In the genomic region with DNA sequence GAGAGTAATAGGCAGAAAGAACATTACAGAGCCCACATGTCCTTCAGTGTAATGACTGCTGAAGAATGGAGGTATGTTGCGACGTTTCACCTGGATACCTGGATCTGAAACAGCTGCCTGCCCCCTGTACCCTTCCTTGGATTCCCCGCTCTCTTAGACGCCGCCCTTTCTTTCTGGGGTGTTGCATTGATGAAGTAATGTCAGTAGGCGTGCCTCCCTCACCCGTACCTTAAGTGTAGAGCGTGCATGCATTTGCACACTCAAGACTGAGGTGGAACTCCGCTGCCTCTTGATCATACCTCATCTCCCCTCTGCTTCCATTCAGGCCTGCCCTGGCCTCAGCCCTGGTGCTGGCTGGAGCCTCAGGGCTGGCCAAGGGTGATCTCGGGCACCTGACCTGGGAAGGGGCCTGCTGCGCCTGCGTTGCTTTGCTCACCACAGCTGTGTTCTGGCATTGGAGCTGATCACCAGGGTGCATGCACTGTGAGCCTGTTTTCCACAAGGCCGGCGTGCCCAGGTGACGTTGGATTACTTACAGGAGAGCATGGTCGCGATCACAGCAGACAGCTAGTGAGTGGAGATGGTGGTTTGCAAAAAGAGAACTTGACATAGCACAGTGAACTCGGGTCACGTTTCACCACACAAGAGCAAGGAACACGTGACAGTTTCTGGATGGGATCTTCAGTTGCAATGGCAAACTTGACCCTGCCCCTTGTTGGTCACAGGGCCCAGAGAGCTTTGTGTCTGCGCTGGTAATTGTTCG, we compare ENCODE assay signal across 10 cellular contexts.
A peak's percentile ranks its signal among the peaks of the same experiment; 100 is the strongest.
DNase-seq lines count a peak whose midpoint lies in the region; ATAC-seq and TF ChIP-seq lines count a peak whose summit lies in the region.
"Had no signal": no experiment of that assay in that cellular context is flagged by ENCODE, and none has a peak within 500 bp of the region (broad histone marks: within the 10 kb centered on the region; RNA-seq: fewer than 3 reads in every experiment).

No MANE protein-coding gene starts in this region.

- intact Hi-C loops in dorsolateral prefrontal cortex (cut with DNase I) (loop anchor here (5.0 to 10.0 kb wide), 4 partner anchors 37 to 499 kb away; a partner anchor contains a TSS), sciatic nerve (cut with DNase I) (no loop called here)

- no peak overlapping the region for H3K4me3 ChIP-seq in H7 (ENCODE audit: insufficient read depth, low read depth, low read length)
- peak overlapping the region in 1 of 59 donors; percentile 8 for H3K4me3 ChIP-seq in dorsolateral prefrontal cortex

- H3K27me3 ChIP-seq in H7 (ENCODE audit: control insufficient read depth, insufficient read depth, low read length) = no peaks in the 10 kb centered on the region
- H3K27me3 ChIP-seq in dorsolateral prefrontal cortex = no peaks in the 10 kb centered on the region

- no peak overlapping the region for H3K27ac Mint-ChIP-seq in activated T-cell treated with anti-CD3 and anti-CD28 coated beads, Interleukin-2, amount 50 U/mL, for 72 hours
- H3K27ac Mint-ChIP-seq: activated naive CD4-positive, alpha-beta T cell treated with anti-CD3 and anti-CD28 coated beads, Interleukin-2, amount 50 U/mL, for 72 hours had no signal

- no peak overlapping the region for H3K4me3 Mint-ChIP-seq in activated T-cell treated with anti-CD3 and anti-CD28 coated beads, Interleukin-2, amount 50 U/mL, for 72 hours

- no peaks in the 10 kb centered on the region for H3K27me3 Mint-ChIP-seq in activated T-cell treated with anti-CD3 and anti-CD28 coated beads, Interleukin-2, amount 50 U/mL, for 72 hours (ENCODE audit: low read depth)

- H3K9me3 Mint-ChIP-seq in activated T-cell treated with anti-CD3 and anti-CD28 coated beads, Interleukin-2, amount 50 U/mL, for 72 hours = no peaks in the 10 kb centered on the region
- H3K9me3 Mint-ChIP-seq: activated naive CD4-positive, alpha-beta T cell treated with anti-CD3 and anti-CD28 coated beads, Interleukin-2, amount 50 U/mL, for 72 hours had no signal

- DNase-seq in H7 (peak; percentile 42), NCI-H2029 (lab: John Stamatoyannopoulos, UW) (peak; percentile 73), dorsolateral prefrontal cortex (no peak), sciatic nerve (ENCODE audit: low spot score) (peak; percentile 59), epidermal melanocyte (ENCODE audit: insufficient read length, low spot score) (no peak), NCI-H1694 (lab: John Stamatoyannopoulos, UW) (no peak)
- no peak for DNase-seq in activated T-cell treated with anti-CD3 and anti-CD28 coated beads, Interleukin-2, amount 50 U/mL, for 72 hours
- DNase-seq: effector CD4-positive, alpha-beta T cell had no signal

- no peak for TF ChIP-seq CTCF in dorsolateral prefrontal cortex (IDR thresholded peaks at IDR 0.05 in 54 of 56, conservative IDR thresholded peaks at IDR 0.05 in 2 of 56; ENCODE audit: low read depth in 1 of 56, partially characterized antibody in 56 of 56)

- H3K4me1 Mint-ChIP-seq in activated T-cell treated with anti-CD3 and anti-CD28 coated beads, Interleukin-2, amount 50 U/mL, for 72 hours (ENCODE audit: low read depth) = peaks cover 32% of the 10 kb centered on the region

- no peaks in the 10 kb centered on the region for H3K36me3 Mint-ChIP-seq in activated T-cell treated with anti-CD3 and anti-CD28 coated beads, Interleukin-2, amount 50 U/mL, for 72 hours (ENCODE audit: insufficient read depth in 2 of 2)
- H3K36me3 Mint-ChIP-seq: activated naive CD4-positive, alpha-beta T cell treated with anti-CD3 and anti-CD28 coated beads, Interleukin-2, amount 50 U/mL, for 72 hours had no signal

- H3K27ac ChIP-seq in dorsolateral prefrontal cortex = peak overlapping the region in 32 of 59 donors; percentile 4 to 93 (median 40)
- H3K27ac ChIP-seq: parathyroid adenoma had no signal

- peaks cover 2% of the 10 kb centered on the region; the same call in 1 of the 2 replicates for H3K36me3 ChIP-seq in H7 (replicated peaks; ENCODE audit: control insufficient read depth, insufficient read depth, low read length)

- ATAC-seq in sciatic nerve = peak; percentile 15
- ATAC-seq in activated T-cell treated with anti-CD3 and anti-CD28 coated beads, Interleukin-2, amount 50 U/mL, for 72 hours (replicated peaks in 1 of 2) = no peak
- ATAC-seq: activated naive CD4-positive, alpha-beta T cell treated with anti-CD3 and anti-CD28 coated beads, Interleukin-2, amount 50 U/mL, for 72 hours had no signal

Comparison
In these comparisons a context has a peak if more than half of its experiments do, and no peak if none do; other contexts are left out.
1. DNase-seq: peak in H7 (single experiment), NCI-H2029 (single experiment) and sciatic nerve (single experiment); none in dorsolateral prefrontal cortex (0 of 10), activated T-cell treated with anti-CD3 and anti-CD28 coated beads, Interleukin-2, amount 50 U/mL, for 72 hours (0 of 2), epidermal melanocyte (single experiment) and NCI-H1694 (single experiment).